39 cellular contexts compared by ENCODE assay signal in the genomic region with DNA sequence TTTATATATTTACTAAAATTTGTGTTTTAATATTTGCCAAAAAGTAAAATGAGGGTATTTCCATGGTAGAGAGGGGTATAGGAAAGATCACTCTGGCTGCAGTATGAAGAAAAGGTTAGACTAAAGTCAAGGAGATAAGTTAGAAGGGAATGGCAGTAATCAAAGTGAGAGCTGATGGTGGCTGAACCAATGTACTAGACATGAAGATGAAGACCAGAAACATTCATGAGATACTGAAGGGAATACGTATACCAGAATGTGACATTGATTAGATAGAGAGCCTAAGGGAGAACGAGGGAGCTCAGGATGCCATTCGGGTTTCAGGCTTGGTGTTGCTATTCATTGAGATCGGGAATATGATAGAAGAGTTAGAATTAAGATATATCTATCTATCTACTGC. TPM values are rescaled to one million over a fixed set of nuclear protein-coding genes. Genes with fewer than 3 reads are reported as not detected.
"Had no signal": no experiment of that assay in that cellular context is flagged by ENCODE, and none has a peak within 500 bp of the region (broad histone marks: within the 10 kb centered on the region; RNA-seq: fewer than 3 reads in every experiment).

No MANE protein-coding gene starts in this region.

- H3K27me3 ChIP-seq: adrenal gland, ascending aorta, body of pancreas, brain microvascular endothelial cell, breast epithelium had no signal

- H3K27ac ChIP-seq: adrenal gland, ascending aorta, body of pancreas, brain microvascular endothelial cell, breast epithelium had no signal

- H3K4me1 ChIP-seq: adrenal gland, ascending aorta, body of pancreas, breast epithelium had no signal

- H3K9me3 ChIP-seq: adrenal gland, ascending aorta, body of pancreas, breast epithelium had no signal

- DNase-seq: activated effector memory CD4-positive, alpha-beta T cell treated with anti-CD3 and anti-CD28 coated beads, Interleukin-2, amount 50 U/mL, for 16 hours; activated effector memory CD4-positive, alpha-beta T cell treated with Interleukin-2 at 50 U/mL for 16 hours; activated gamma-delta T cell; activated gamma-delta T cell treated with Interleukin-2 at 50 U/mL for 16 hours; activated naive CD4-positive, alpha-beta T cell; activated naive CD4-positive, alpha-beta T cell treated with anti-CD3 and anti-CD28 coated beads for 36 hours; activated naive CD4-positive, alpha-beta T cell treated with anti-CD3 and anti-CD28 coated beads, Interleukin-2, amount 10 ng/mL, durations not matched to agents 7 days and 5 days; activated naive CD4-positive, alpha-beta T cell treated with anti-CD3 and anti-CD28 coated beads, Interleukin-2, amount 50 U/mL, for 16 hours; activated naive CD4-positive, alpha-beta T cell treated with Interleukin-2 at 50 U/mL for 16 hours; activated naive CD8-positive, alpha-beta T cell treated with anti-CD3 and anti-CD28 coated beads for 36 hours; activated naive CD8-positive, alpha-beta T cell treated with anti-CD3 and anti-CD28 coated beads, Interleukin-2, amount 10 ng/mL, durations not matched to agents 7 days and 5 days; activated naive CD8-positive, alpha-beta T cell treated with anti-CD3 and anti-CD28 coated beads, Interleukin-2, amount 50 U/mL, for 24 hours; activated T-cell treated with anti-CD3 and anti-CD28 coated beads, Interleukin-2, amount 50 U/mL, for 1 hour; activated T-cell treated with anti-CD3 and anti-CD28 coated beads, Interleukin-2, amount 50 U/mL, for 24 hours; activated T-cell treated with anti-CD3 and anti-CD28 coated beads, Interleukin-2, amount 50 U/mL, for 4 hours; activated T-cell treated with anti-CD3 and anti-CD28 coated beads, Interleukin-2, amount 50 U/mL, for 48 hours; activated T-cell treated with anti-CD3 and anti-CD28 coated beads, Interleukin-2, amount 50 U/mL, for 72 hours; adrenal gland; amniotic stem cell; amygdala; anterior cingulate cortex; aorta; body of pancreas; brain microvascular endothelial cell; caudate nucleus; central memory CD4-positive, alpha-beta T cell; cerebellar nuclear complex had no signal

- H3K36me3 ChIP-seq: adrenal gland, ascending aorta, brain microvascular endothelial cell, breast epithelium had no signal

- ATAC-seq: activated naive CD4-positive, alpha-beta T cell treated with anti-CD3 and anti-CD28 coated beads, Interleukin-2, amount 50 U/mL, for 72 hours; activated naive CD8-positive, alpha-beta T cell treated with anti-CD3 and anti-CD28 coated beads, Interleukin-2, amount 50 U/mL, for 24 hours; activated T-cell treated with anti-CD3 and anti-CD28 coated beads, Interleukin-2, amount 50 U/mL, for 4 hours; activated T-cell treated with anti-CD3 and anti-CD28 coated beads, Interleukin-2, amount 50 U/mL, for 72 hours; activated T-helper 17 cell treated with anti-CD3 and anti-CD28 coated beads, Interleukin-2, amount 50 U/mL, for 72 hours; body of pancreas had no signal

- FAIRE-seq: astrocyte, bronchial epithelial cell had no signal

- H3K4me3 ChIP-seq: adrenal gland, ascending aorta, body of pancreas, breast epithelium had no signal

RNA-seq across cellular contexts. Expression of gene SEPTIN14, which starts 32.5 kb away (rescaled TPM):
- total RNA-seq: activated naive CD4-positive, alpha-beta T cell treated with anti-CD3 and anti-CD28 coated beads for 36 hours; activated naive CD4-positive, alpha-beta T cell treated with anti-CD3 and anti-CD28 coated beads, Interleukin-2, amount 50 U/mL, for 72 hours; activated naive CD8-positive, alpha-beta T cell treated with anti-CD3 and anti-CD28 coated beads for 36 hours; activated naive CD8-positive, alpha-beta T cell treated with anti-CD3 and anti-CD28 coated beads, Interleukin-2, amount 10 ng/mL, durations not matched to agents 7 days and 5 days; activated T-cell treated with anti-CD3 and anti-CD28 coated beads, Interleukin-2, amount 50 U/mL, for 4 hours; activated T-cell treated with anti-CD3 and anti-CD28 coated beads, Interleukin-2, amount 50 U/mL, for 72 hours; activated T-helper 1 cell treated with anti-CD3 and anti-CD28 coated beads, Interleukin-12 subunit alpha, Interleukin-12 subunit beta, Interleukin-2, Interleukin-4 antibody, amounts not matched to agents 30 ng/mL and 10 ng/mL and 1 ng/mL, durations not matched to agents 14 hours and 24 hours and 36 hours; activated T-helper 17 cell treated with anti-CD3 and anti-CD28 coated beads, Interleukin-2, amount 50 U/mL, for 72 hours; activated T-helper 2 cell treated with anti-CD3 and anti-CD28 coated beads, Interferon-gamma antibody, Interleukin-2, Interleukin-4, amounts not matched to agents 10 μg/mL and 5 μg/mL and 100 μg/mL, durations not matched to agents 14 hours and 24 hours and 36 hours; adrenal gland; aorta; ascending aorta; astrocyte; body of pancreas; breast epithelium; bronchial epithelial cell; cardiac septum; cerebellum; chondrocyte had no signal
- polyA plus RNA-seq: adipose tissue, adrenal gland, aorta had no signal
